8 cellular contexts compared by ENCODE assay signal in genomic region chr22:35914665-35915476, GRCh38.
DNase-seq lines count a peak whose midpoint lies in the region; ATAC-seq, FAIRE-seq and TF ChIP-seq lines count a peak whose summit lies in the region.

No MANE protein-coding gene starts in this region.

- no peaks in the 10 kb centered on the region for H3K9me3 ChIP-seq in Caco-2
- no peaks in the 10 kb centered on the region for H3K9me3 ChIP-seq in endothelial cell of umbilical vein (replicated peaks; ENCODE audit: control insufficient read depth, insufficient read depth, low read length)
- no peaks in the 10 kb centered on the region for H3K9me3 ChIP-seq in mesenchymal stem cell (ENCODE audit: control insufficient read depth, low read length)
- H3K9me3 ChIP-seq in transverse colon, result no peaks in the 10 kb centered on the region

- dilution Hi-C loops in endothelial cell of umbilical vein (cut with MboI; ENCODE audit: extremely low pct_ligation_motif_present, low sequenced_read_pairs), result no loop called here

- H3K4me3 ChIP-seq in Caco-2 (ENCODE audit: low read depth, low read length) (peak overlapping the region; percentile 39), endothelial cell of umbilical vein (replicated peaks in 1 of 3; ENCODE audit: insufficient read depth in 1 of 3, low read depth in 1 of 3, low read length in 3 of 3) (peak overlapping the region; percentile 26 to 68 (median 28)), mesenchymal stem cell (ENCODE audit: insufficient read depth in 1 of 2, low read depth in 1 of 2, low read length in 2 of 2) (peak overlapping the region; percentile 30 to 77), transverse colon (peak overlapping the region; percentile 23 to 50 (median 32))

- CTCF ChIA-PET in Caco-2 (lab: Charles Lee) (interaction anchor here (0.7 to 1.2 kb wide), 3 partner anchors 76 to 151 kb away, joined by 3 to 4 read pairs (median 3); no protein-coding TSS in a partner anchor), endothelial cell of umbilical vein (lab: Charles Lee) (interaction anchor here (0.6 to 3.6 kb wide), 21 partner anchors 10 to 564 kb away, joined by 3 to 15 read pairs (median 4); partner anchors contain the start of gene RBFOX2)

- H3K4me1 ChIP-seq in Caco-2 (peaks cover 37% of the 10 kb centered on the region), endothelial cell of umbilical vein (ENCODE audit: control insufficient read depth, extremely low read depth, insufficient read depth, low read length) (peaks cover 35% of the 10 kb centered on the region), mesenchymal stem cell (ENCODE audit: control insufficient read depth, insufficient read depth, low read depth, low read length) (peaks cover 2% of the 10 kb centered on the region), transverse colon (peaks cover 0 to 65% (median 20%) of the 10 kb centered on the region in 4 donors)

- no peak overlapping the region for H3K14ac ChIP-seq in mesenchymal stem cell (ENCODE audit: low read length in 2 of 2)

- DNase-seq in Caco-2 (peak; percentile 84 to 87), LoVo (ENCODE audit: low spot score) (peak; percentile 90), SHP77 (lab: John Stamatoyannopoulos, UW) (peak; percentile 92), endothelial cell of umbilical vein (ENCODE audit: low read depth, low spot score) (peak; percentile 88), mesenchymal stem cell (peak; percentile 95), transverse colon (peak; percentile 68), AML-193 (lab: John Stamatoyannopoulos, UW) (no peak)

- peaks cover 62% of the 10 kb centered on the region for H3K4me1 Mint-ChIP-seq in Caco-2 (ENCODE audit: low read depth, unreplicated experiment)

- no peaks in the 10 kb centered on the region for H3K9me1 ChIP-seq in endothelial cell of umbilical vein (replicated peaks; ENCODE audit: control insufficient read depth, extremely low read depth, insufficient read depth, low read length)

- in situ Hi-C loops in transverse colon (cut with MboI; ENCODE audit: low pct_ligation_motif_present in 1 of 4, low pct_unique_long_range_greater_than_20kb in 1 of 4, low sequenced_read_pairs in 3 of 4), result loop anchor here in 1 of 4 donors (25.0 kb wide), 1 partner anchor 278 kb away; the partner anchor contains the start of gene APOL6

- H3K23ac ChIP-seq in mesenchymal stem cell (ENCODE audit: low read length in 2 of 2), result no peak overlapping the region

- H3K27ac ChIP-seq in endothelial cell of umbilical vein (ENCODE audit: insufficient read depth, low read depth, low read length) (peak overlapping the region; percentile 27), mesenchymal stem cell (ENCODE audit: low read length, poor library complexity, severe bottlenecking) (peak overlapping the region; percentile 74), transverse colon (peak overlapping the region; percentile 75 to 86 (median 82))

- peak overlapping the region; percentile 86 for H4K8ac ChIP-seq in mesenchymal stem cell (ENCODE audit: low read length)

- TF ChIP-seq CTCF in Caco-2 (IDR thresholded peaks at IDR 0.05; ENCODE audit: insufficient read depth in 1 of 2, low read depth in 1 of 2, low read length in 1 of 2, severe bottlenecking in 1 of 2, unreplicated experiment in 1 of 2) (no peak), endothelial cell of umbilical vein (IDR thresholded peaks at IDR 0.05; ENCODE audit: extremely low read depth in 1 of 2, insufficient read depth in 1 of 2, low read depth in 1 of 2, low read length in 2 of 2) (no peak), transverse colon (IDR thresholded peaks at IDR 0.05) (no peak)

- peak overlapping the region; percentile 76 for H3K27ac Mint-ChIP-seq in Caco-2 (ENCODE audit: unreplicated experiment)

- BruUV-seq in Caco-2 (replicated peaks; lab: Mats Ljungman, UMichigan) (TSS peak; percentile 52), endothelial cell of umbilical vein (replicated peaks; lab: Mats Ljungman, UMichigan) (no TSS peak)

- H3K18ac ChIP-seq in mesenchymal stem cell (ENCODE audit: low read depth in 1 of 2, low read length in 2 of 2), result peak overlapping the region; percentile 40 to 70

- H2BK12ac ChIP-seq in mesenchymal stem cell (ENCODE audit: low read length in 2 of 2), result peak overlapping the region in 1 of 2 experiments; percentile 86

- H3K27me3 Mint-ChIP-seq in Caco-2 (ENCODE audit: insufficient read depth, unreplicated experiment), result no peaks in the 10 kb centered on the region

- peak overlapping the region; percentile 43 for H4K91ac ChIP-seq in mesenchymal stem cell (ENCODE audit: low read length)

- no peaks in the 10 kb centered on the region for H4K20me1 ChIP-seq in endothelial cell of umbilical vein (replicated peaks; ENCODE audit: control insufficient read depth, extremely low read depth, insufficient read depth, low read length)

- peak overlapping the region; percentile 6 for H2AK5ac ChIP-seq in mesenchymal stem cell (ENCODE audit: low read length, severe bottlenecking)

- no peak overlapping the region for H2BK15ac ChIP-seq in mesenchymal stem cell (ENCODE audit: low read depth, poor library complexity, severe bottlenecking)

- FAIRE-seq in endothelial cell of umbilical vein (lab: Jason Lieb, UNC), result peak; percentile 88

- H3K9me3 Mint-ChIP-seq in Caco-2 (ENCODE audit: unreplicated experiment), result no peaks in the 10 kb centered on the region

- POLR2A ChIA-PET in Caco-2 (lab: Charles Lee) (no interaction called here), endothelial cell of umbilical vein (lab: Charles Lee) (no interaction called here)

- WGBS in mesenchymal stem cell, result 4% methylated on average over 6 of the region's 9 CpGs
- 5 to 18% methylated on average over 5 to 9 of the region's 9 CpGs for WGBS in transverse colon (ENCODE audit: low coverage in 1 of 2), 2 donors

- intact Hi-C loops in Caco-2 (cut with micrococcal nuclease; ENCODE audit: unreplicated experiment) (loop anchor here (2.0 kb wide), 2 partner anchors 20 to 74 kb away; no protein-coding TSS in a partner anchor), endothelial cell of umbilical vein (cut with micrococcal nuclease) (loop anchor here (5.0 to 10.0 kb wide), 2 partner anchors 78 to 560 kb away; no protein-coding TSS in a partner anchor), transverse colon (cut with DNase I; ENCODE audit: low total_unique reads) (loop anchor here (10.0 kb wide), 1 partner anchor 80 kb away; no protein-coding TSS in a partner anchor)

- H3K27me3 ChIP-seq in Caco-2 (replicated peaks; ENCODE audit: control insufficient read depth, insufficient read depth, low read length) (no peaks in the 10 kb centered on the region), endothelial cell of umbilical vein (ENCODE audit: control insufficient read depth in 2 of 2, insufficient read depth in 2 of 2, low read length in 2 of 2) (no peaks in the 10 kb centered on the region), mesenchymal stem cell (ENCODE audit: control insufficient read depth in 1 of 2, insufficient read depth in 1 of 2, low read length in 2 of 2) (no peaks in the 10 kb centered on the region), transverse colon (no peaks in the 10 kb centered on the region)

- H3K36me3 Mint-ChIP-seq in Caco-2 (ENCODE audit: insufficient read depth, unreplicated experiment), result no peaks in the 10 kb centered on the region

- H3K9ac ChIP-seq in endothelial cell of umbilical vein (replicated peaks; ENCODE audit: extremely low read depth, insufficient read depth, low read length) (peak overlapping the region; percentile 54), mesenchymal stem cell (ENCODE audit: low read length) (peak overlapping the region; percentile 82)

- peaks cover 42% of the 10 kb centered on the region for H3K79me1 ChIP-seq in mesenchymal stem cell (replicated peaks; ENCODE audit: low read length, poor library complexity, severe bottlenecking)

- peak overlapping the region in 1 of 2 experiments; percentile 42 for H3K4ac ChIP-seq in mesenchymal stem cell (ENCODE audit: low read depth in 1 of 2, low read length in 2 of 2)

- peaks cover 54% of the 10 kb centered on the region for H3K79me2 ChIP-seq in endothelial cell of umbilical vein (ENCODE audit: control insufficient read depth, insufficient read depth, low read length)

- H3K4me3 Mint-ChIP-seq in Caco-2 (ENCODE audit: unreplicated experiment), result peak overlapping the region; percentile 87

- H3K36me3 ChIP-seq in Caco-2 (ENCODE audit: control insufficient read depth, insufficient read depth, low read length), result no peaks in the 10 kb centered on the region
- no peaks in the 10 kb centered on the region for H3K36me3 ChIP-seq in endothelial cell of umbilical vein (ENCODE audit: control insufficient read depth in 2 of 2, extremely low read depth in 1 of 2, insufficient read depth in 2 of 2, low read length in 2 of 2)
- H3K36me3 ChIP-seq in mesenchymal stem cell (ENCODE audit: control insufficient read depth in 1 of 2, insufficient read depth in 2 of 2, low read depth in 1 of 2, low read length in 2 of 2), result no peaks in the 10 kb centered on the region
- no peaks in the 10 kb centered on the region for H3K36me3 ChIP-seq in transverse colon

- TF ChIP-seq EP300 in transverse colon (IDR thresholded peaks at IDR 0.05; ENCODE audit: low read depth), result no peak

- H3K4me2 ChIP-seq in endothelial cell of umbilical vein (ENCODE audit: insufficient read depth, low read length) (peak overlapping the region; percentile 92), mesenchymal stem cell (ENCODE audit: low read length, poor library complexity, severe bottlenecking) (peak overlapping the region; percentile 76)

- ATAC-seq in HG03135 (IDR thresholded peaks at IDR 0.05; ENCODE audit: unreplicated experiment), result no peak

- peak overlapping the region; percentile 43 for H2AFZ ChIP-seq in endothelial cell of umbilical vein (ENCODE audit: low read depth, low read length)
- H2AFZ ChIP-seq in mesenchymal stem cell (ENCODE audit: low read depth, low read length), result no peak overlapping the region

- TF ChIP-seq POLR2A in endothelial cell of umbilical vein (IDR thresholded peaks at IDR 0.05; ENCODE audit: low read depth, low read length) (peak; percentile 36), transverse colon (IDR thresholded peaks at IDR 0.05) (no peak)

- H2BK120ac ChIP-seq in mesenchymal stem cell (ENCODE audit: low read depth, low read length), result no peak overlapping the region

- H2BK5ac ChIP-seq in mesenchymal stem cell (ENCODE audit: low read depth, low read length, poor library complexity, severe bottlenecking), result no peak overlapping the region

TF ChIP-seq in endothelial cell of umbilical vein, 7 proteins besides CTCF, POLR2A, EP300 and RAD21 (continues in another document):
- TF ChIP-seq GATA2 (IDR thresholded peaks at IDR 0.05; ENCODE audit: insufficient read depth, insufficient read length, low read depth, low read length) (no peak), MYC (IDR thresholded peaks at IDR 0.05; ENCODE audit: low read depth, low read length) (no peak), FOS (IDR thresholded peaks at IDR 0.05; ENCODE audit: borderline replicate concordance, insufficient read depth, low read length) (no peak), EZH2 (IDR thresholded peaks at IDR 0.05; ENCODE audit: borderline replicate concordance, low read depth, low read length, severe bottlenecking) (no peak), POLR2AphosphoS5 (IDR thresholded peaks at IDR 0.05; ENCODE audit: insufficient read depth, low read depth, low read length) (no peak)
- TF ChIP-seq, protein P1, sequence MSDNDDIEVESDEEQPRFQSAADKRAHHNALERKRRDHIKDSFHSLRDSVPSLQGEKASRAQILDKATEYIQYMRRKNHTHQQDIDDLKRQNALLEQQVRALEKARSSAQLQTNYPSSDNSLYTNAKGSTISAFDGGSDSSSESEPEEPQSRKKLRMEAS (IDR thresholded peaks at IDR 0.05; ENCODE audit: insufficient read depth, insufficient read length), result no peak

Comparison
In these comparisons a context has a peak if more than half of its experiments do, and no peak if none do; other contexts are left out.
1. DNase-seq: peak in Caco-2 (2 of 2), LoVo (single experiment), SHP77 (2 of 2), endothelial cell of umbilical vein (single experiment), mesenchymal stem cell (single experiment) and transverse colon (single experiment); none in AML-193 (0 of 2).
2. H3K27ac ChIP-seq: peak in every context shown above with its lines; median percentile 82 in transverse colon; 74 in mesenchymal stem cell; 27 in endothelial cell of umbilical vein.
3. Peak in every context shown above with its lines, with median percentiles within 50 percentile points of each other: H3K4me3 ChIP-seq.